In genomic region chr1:204411451-204412245, GRCh38 we compare ENCODE assay signal across 1 cellular context.
TF ChIP-seq lines count a peak whose summit lies in the region.

PPP1R15B (minus strand) TSS chr1:204411817; CDS start chr1:204411411, 406 bp downstream.

TF ChIP-seq in GM12878, 131 proteins besides CTCF, POLR2A, EP300 and RAD21 (continued from another document and continues in another):
- no peak for TF ChIP-seq CUX1 (IDR thresholded peaks at IDR 0.05; ENCODE audit: insufficient replicate concordance, low read depth, low read length)
- no peak for TF ChIP-seq ZBED1 (IDR thresholded peaks at IDR 0.05; ENCODE audit: borderline replicate concordance)
- TF ChIP-seq CREB1 (IDR thresholded peaks at IDR 0.05; ENCODE audit: low read depth) = peak; percentile 96
- TF ChIP-seq ZNF274 (IDR thresholded peaks at IDR 0.05; ENCODE audit: insufficient read depth, insufficient read length) = no peak
- TF ChIP-seq KLF5 (IDR thresholded peaks at IDR 0.05; ENCODE audit: partially characterized antibody) = no peak
- TF ChIP-seq ZNF24 (IDR thresholded peaks at IDR 0.05) = no peak
- TF ChIP-seq SMARCA5 (IDR thresholded peaks at IDR 0.05) = no peak
- peak; percentile 73 for TF ChIP-seq NKRF (conservative IDR thresholded peaks at IDR 0.05)
- TF ChIP-seq DPF2 (IDR thresholded peaks at IDR 0.05) = no peak; the same call in 1 of the 2 replicates
- no peak for TF ChIP-seq MYC (IDR thresholded peaks at IDR 0.05; ENCODE audit: insufficient read depth, insufficient read length, insufficient replicate concordance, low read length, severe bottlenecking)
- no peak for TF ChIP-seq ZBTB4 (CRISPR knock-in tag; IDR thresholded peaks at IDR 0.05)
- no peak for TF ChIP-seq NR2C2 (IDR thresholded peaks at IDR 0.05; ENCODE audit: borderline replicate concordance, control insufficient read depth, insufficient read length, low read depth)
- no peak for TF ChIP-seq SUPT20H (IDR thresholded peaks at IDR 0.05; ENCODE audit: borderline replicate concordance, control insufficient read depth, low read depth, low read length)
- peak; percentile 70 for TF ChIP-seq MXI1 (IDR thresholded peaks at IDR 0.05; ENCODE audit: low read depth, low read length)
- no peak for TF ChIP-seq KDM1A (IDR thresholded peaks at IDR 0.05; ENCODE audit: borderline replicate concordance)
- peak; percentile 65; the same call in 1 of the 2 replicates for TF ChIP-seq BACH1 (IDR thresholded peaks at IDR 0.05; ENCODE audit: borderline replicate concordance)
- no peak for TF ChIP-seq ZNF217 (IDR thresholded peaks at IDR 0.05)
- no peak for TF ChIP-seq HSF1 (IDR thresholded peaks at IDR 0.05; ENCODE audit: low read depth, low read length)
- TF ChIP-seq ASH2L (IDR thresholded peaks at IDR 0.05; ENCODE audit: borderline replicate concordance, low read depth) = no peak
- TF ChIP-seq POU2F2 (IDR thresholded peaks at IDR 0.05; ENCODE audit: borderline replicate concordance, low read depth, low read length) = peak; percentile 79; the same call in 2 of the 3 replicates
- peak; percentile 58 for TF ChIP-seq RELB (IDR thresholded peaks at IDR 0.05; ENCODE audit: low read depth)
- TF ChIP-seq RELA (IDR thresholded peaks at IDR 0.05; ENCODE audit: borderline replicate concordance, partially characterized antibody) = no peak
- TF ChIP-seq ZNF384 (IDR thresholded peaks at IDR 0.05; ENCODE audit: borderline replicate concordance, low read depth, low read length) = no peak
- TF ChIP-seq BHLHE40 (IDR thresholded peaks at IDR 0.05; ENCODE audit: borderline replicate concordance in 1 of 2, low read depth in 2 of 2, low read length in 1 of 2) = peak in 1 of 2 experiments; percentile 46; a peak in 2 of 4 replicates
- 0 out of 2 replicates have a peak, but pooled peaks have one; percentile 30 for TF ChIP-seq E2F4 (IDR thresholded peaks at IDR 0.05; ENCODE audit: low read depth, low read length)
- peak; percentile 33 for TF ChIP-seq SMAD1 (IDR thresholded peaks at IDR 0.05; ENCODE audit: low read depth, partially characterized antibody)
- no peak for TF ChIP-seq ZNF592 (IDR thresholded peaks at IDR 0.05)
- TF ChIP-seq IKZF1 (conservative IDR thresholded peaks at IDR 0.05) = peak; percentile 69
- TF ChIP-seq STAT3 (IDR thresholded peaks at IDR 0.05; ENCODE audit: low read depth, low read length) = no peak
- no peak; the same call in 1 of the 2 replicates for TF ChIP-seq JUND (IDR thresholded peaks at IDR 0.05; ENCODE audit: low read depth, low read length)
- TF ChIP-seq ZSCAN29 (IDR thresholded peaks at IDR 0.05) = no peak
- 0 out of 4 replicates have a peak, but pooled peaks of 1 of the 2 experiments have one; percentile 15 for TF ChIP-seq SRF (IDR thresholded peaks at IDR 0.05; ENCODE audit: low read depth in 2 of 2, low read length in 2 of 2)
- no peak for TF ChIP-seq EZH2 (IDR thresholded peaks at IDR 0.05; ENCODE audit: borderline replicate concordance, control insufficient read depth, low read depth, low read length)
- TF ChIP-seq BCL3 (IDR thresholded peaks at IDR 0.05; ENCODE audit: borderline replicate concordance, insufficient read depth, low read depth, low read length, poor library complexity, severe bottlenecking) = no peak
- TF ChIP-seq PML (IDR thresholded peaks at IDR 0.05; ENCODE audit: low read length) = peak; percentile 95
- TF ChIP-seq SIX5 (IDR thresholded peaks at IDR 0.05; ENCODE audit: low read depth, low read length, severe bottlenecking) = peak; percentile 33
- TF ChIP-seq MAX (IDR thresholded peaks at IDR 0.05; ENCODE audit: low read depth, low read length) = peak; percentile 68; the same call in 1 of the 2 replicates
- TF ChIP-seq WRNIP1 (IDR thresholded peaks at IDR 0.05; ENCODE audit: borderline replicate concordance, low read depth, low read length) = no peak
- TF ChIP-seq TBL1XR1 (IDR thresholded peaks at IDR 0.05; ENCODE audit: low read depth, low read length) = no peak
